In genomic region chr12:38638401-38638800, GRCh38 we compare ENCODE assay signal across 19 cellular contexts.
DNase-seq lines count a peak whose midpoint lies in the region; ATAC-seq and TF ChIP-seq lines count a peak whose summit lies in the region.
"Had no signal": no experiment of that assay in that cellular context is flagged by ENCODE, and none has a peak within 500 bp of the region (broad histone marks: within the 10 kb centered on the region; RNA-seq: fewer than 3 reads in every experiment).

No MANE protein-coding gene starts in this region.

- no peak for ATAC-seq in GM18519 (IDR thresholded peaks at IDR 0.05; ENCODE audit: low FRiP score, unreplicated experiment)

- in situ Hi-C loops in mammary epithelial cell (cut with MboI; ENCODE audit: low sequenced_read_pairs in 2 of 2): no loop called here
- in situ Hi-C loops in G401 (cut with HindIII; ENCODE audit: low sequenced_read_pairs): no loop called here

- dilution Hi-C loops in mammary epithelial cell (cut with HindIII; ENCODE audit: low sequenced_read_pairs): no loop called here

- no peaks in the 10 kb centered on the region for H3K27me3 Mint-ChIP-seq in MCF 10A (ENCODE audit: insufficient read depth, unreplicated experiment)
- H3K27me3 Mint-ChIP-seq: B cell; CD4-positive, CD25-positive, alpha-beta regulatory T cell; CD8-positive, alpha-beta memory T cell had no signal

- peaks cover 3% of the 10 kb centered on the region for H3K27me3 ChIP-seq in mammary epithelial cell (ENCODE audit: insufficient read depth, low read length)
- H3K27me3 ChIP-seq: BLaER1 had no signal

- H3K36me3 Mint-ChIP-seq in MCF 10A (ENCODE audit: insufficient read depth, unreplicated experiment): no peaks in the 10 kb centered on the region
- H3K36me3 Mint-ChIP-seq: CD4-positive, CD25-positive, alpha-beta regulatory T cell had no signal

- DNase-seq in MCF 10A (ENCODE audit: unreplicated experiment) (peak; percentile 47), mammary epithelial cell (no peak), epithelial cell of prostate (ENCODE audit: low read depth, low spot score) (peak; percentile 2), renal cortical epithelial cell (ENCODE audit: low read depth) (peak; percentile 28), NCI-H1105 (lab: John Stamatoyannopoulos, UW) (no peak), G401 (ENCODE audit: low spot score) (no peak)
- DNase-seq: CD4-positive, CD25-positive, alpha-beta regulatory T cell; CD8-positive, alpha-beta memory T cell; DMS 273 treated with DMSO at 0.1 percent for 48 hours; DMS79; EL; GF-D8; GOT3 had no signal

- no peak overlapping the region for H2AFZ ChIP-seq in mammary epithelial cell (ENCODE audit: low read depth, low read length)

- no peak overlapping the region for H3K4me3 ChIP-seq in mammary epithelial cell (replicated peaks in 1 of 3; ENCODE audit: insufficient read depth in 1 of 3, low read depth in 2 of 3, low read length in 3 of 3)
- H3K4me3 ChIP-seq: BLaER1, HAP-1 had no signal

- POLR2A ChIA-PET in MCF 10A (lab: Yijun Ruan, JAX): interaction anchor here (1.1 kb wide), 1 partner anchor 266 kb away, joined by 4 read pairs; no protein-coding TSS in a partner anchor

- 83% methylated on average over 2 of the region's 2 CpGs for WGBS in mammary epithelial cell (ENCODE audit: low coverage, missing lambda C conversion rate)

- BruUV-seq in MCF 10A (replicated peaks; lab: Mats Ljungman, UMichigan) (no TSS peak), mammary epithelial cell (replicated peaks; lab: Mats Ljungman, UMichigan) (no TSS peak)

- no peaks in the 10 kb centered on the region for H3K4me1 Mint-ChIP-seq in MCF 10A (ENCODE audit: insufficient read depth, unreplicated experiment)
- H3K4me1 Mint-ChIP-seq: B cell; CD4-positive, CD25-positive, alpha-beta regulatory T cell; CD8-positive, alpha-beta memory T cell had no signal

- no peak overlapping the region for H3K27ac ChIP-seq in mammary epithelial cell (ENCODE audit: insufficient read depth, low read depth, low read length)
- no peak overlapping the region for H3K27ac ChIP-seq in epithelial cell of prostate
- H3K27ac ChIP-seq: 22Rv1, BLaER1, C4-2B had no signal

- no peaks in the 10 kb centered on the region for H4K20me1 ChIP-seq in mammary epithelial cell (ENCODE audit: insufficient read depth, low read length)
- H4K20me1 ChIP-seq: BLaER1 had no signal

- no peak overlapping the region for H3K4me2 ChIP-seq in mammary epithelial cell (ENCODE audit: insufficient read depth, low read depth, low read length)
- H3K4me2 ChIP-seq: BLaER1 had no signal

- no peaks in the 10 kb centered on the region for H3K79me2 ChIP-seq in mammary epithelial cell (ENCODE audit: insufficient read depth, low read length)

- no peaks in the 10 kb centered on the region for H3K4me1 ChIP-seq in mammary epithelial cell (ENCODE audit: insufficient read depth, low read length)
- H3K4me1 ChIP-seq: BLaER1, HAP-1 had no signal

- no peak overlapping the region for H3K4me3 Mint-ChIP-seq in MCF 10A (ENCODE audit: unreplicated experiment)
- H3K4me3 Mint-ChIP-seq: B cell; CD4-positive, CD25-positive, alpha-beta regulatory T cell; CD8-positive, alpha-beta memory T cell had no signal

- TF ChIP-seq CTCF in MCF 10A (IDR thresholded peaks at IDR 0.05; ENCODE audit: unreplicated experiment): no peak
- no peak for TF ChIP-seq CTCF in mammary epithelial cell (conservative IDR thresholded peaks at IDR 0.05 in 1 of 2, IDR thresholded peaks at IDR 0.05 in 1 of 2; ENCODE audit: extremely low read depth in 1 of 2, insufficient read depth in 1 of 2, low read depth in 1 of 2, low read length in 2 of 2)

- no peaks in the 10 kb centered on the region for H3K9me3 ChIP-seq in mammary epithelial cell (replicated peaks; ENCODE audit: insufficient read depth, low read length)
- H3K9me3 ChIP-seq: HAP-1 had no signal

- no peak overlapping the region for H3K27ac Mint-ChIP-seq in MCF 10A (ENCODE audit: low read depth, unreplicated experiment)
- H3K27ac Mint-ChIP-seq: B cell; CD4-positive, CD25-positive, alpha-beta regulatory T cell; CD8-positive, alpha-beta memory T cell had no signal

- CTCF ChIA-PET in MCF 10A (lab: Yijun Ruan, JAX) (no interaction called here), mammary epithelial cell (lab: Charles Lee; ENCODE audit: low non-redundant PET) (no interaction called here)

- no peaks in the 10 kb centered on the region for H3K9me3 Mint-ChIP-seq in MCF 10A (ENCODE audit: unreplicated experiment)

- no peak overlapping the region for H3K9ac ChIP-seq in mammary epithelial cell (ENCODE audit: insufficient read depth, low read length)
- H3K9ac ChIP-seq: BLaER1 had no signal

- intact Hi-C loops in MCF 10A (cut with micrococcal nuclease) (no loop called here), mammary epithelial cell (cut with micrococcal nuclease) (no loop called here)

- H3K36me3 ChIP-seq in mammary epithelial cell (ENCODE audit: insufficient read depth, low read length): no peaks in the 10 kb centered on the region
- H3K36me3 ChIP-seq: BLaER1, HAP-1 had no signal

Comparison
In these comparisons a context has a peak if more than half of its experiments do, and no peak if none do; other contexts are left out.
1. DNase-seq: peak in MCF 10A (single experiment), epithelial cell of prostate (single experiment) and renal cortical epithelial cell (single experiment); none in mammary epithelial cell (single experiment), NCI-H1105 (single experiment) and G401 (single experiment).